Comparison of ENCODE assay signal across 8 cellular contexts in the genomic region with DNA sequence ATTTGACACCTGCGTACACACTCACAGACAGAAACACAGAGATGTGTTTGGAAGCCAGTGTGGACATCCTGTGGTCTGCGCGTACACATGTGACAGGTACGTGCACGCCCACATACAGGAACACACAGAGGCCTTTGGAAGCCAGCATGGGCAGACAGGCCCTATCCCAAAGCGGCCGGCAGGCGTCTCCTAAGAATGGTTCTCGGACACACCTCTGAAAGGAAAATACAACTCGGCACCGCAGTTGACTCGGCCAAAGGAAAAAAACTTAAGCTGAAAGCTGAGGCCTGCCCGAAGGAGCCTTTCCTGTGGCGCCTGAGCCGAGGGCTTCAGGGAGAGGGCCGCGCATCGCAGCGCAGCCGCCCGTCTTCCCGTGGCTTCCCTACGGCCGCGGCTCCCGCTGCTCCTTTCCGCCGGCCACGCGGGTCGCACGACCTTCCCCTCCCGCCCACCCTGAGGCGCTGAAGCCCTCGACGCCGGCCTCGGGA. TPM values are rescaled to one million over a fixed set of nuclear protein-coding genes. Genes with fewer than 3 reads are reported as not detected.
A peak's percentile ranks its signal among the peaks of the same experiment; 100 is the strongest.
DNase-seq lines count a peak whose midpoint lies in the region; ATAC-seq and TF ChIP-seq lines count a peak whose summit lies in the region.

No MANE protein-coding gene starts in this region.

- peaks cover 24% of the 10 kb centered on the region for H3K4me1 Mint-ChIP-seq in chondrocyte (ENCODE audit: low read depth)

- H3K27me3 ChIP-seq in WERI-Rb-1 (ENCODE audit: insufficient read depth, low read depth, severe bottlenecking) (no peaks in the 10 kb centered on the region), left lung (no peaks in the 10 kb centered on the region)

- TF ChIP-seq CTCF in HEK293 (tag by site-specific recombination; IDR thresholded peaks at IDR 0.05) = peak; percentile 43; the same call in 1 of the 2 replicates
- peak; percentile 54 for TF ChIP-seq CTCF in WERI-Rb-1 (IDR thresholded peaks at IDR 0.05; ENCODE audit: low read depth, low read length)
- peak; percentile 75 for TF ChIP-seq CTCF in chondrocyte (IDR thresholded peaks at IDR 0.05)
- TF ChIP-seq CTCF in left lung (IDR thresholded peaks at IDR 0.05) = peak; percentile 31 to 49

- no peaks in the 10 kb centered on the region for H3K9me3 Mint-ChIP-seq in chondrocyte (ENCODE audit: low read depth)

- CTCF ChIA-PET in HEK293 (lab: Yijun Ruan, JAX) = interaction anchor here (0.9 kb wide), 1 partner anchor 23 kb away, joined by 3 read pairs; no protein-coding TSS in a partner anchor

- H3K36me3 ChIP-seq in HEK293 (ENCODE audit: control insufficient read depth in 2 of 2, insufficient read depth in 1 of 2, low read length in 2 of 2) (peaks cover 8 to 58% of the 10 kb centered on the region in 2 experiments; a peak in 2 of 3 replicates), WERI-Rb-1 (peaks cover 31% of the 10 kb centered on the region), left lung (no peaks in the 10 kb centered on the region)

- no peaks in the 10 kb centered on the region for H3K36me3 Mint-ChIP-seq in chondrocyte (ENCODE audit: low read depth)

- intact Hi-C loops in left lung (cut with DNase I) = loop anchor here in 1 of 2 donors (10.0 kb wide), 1 partner anchor 213 kb away; no protein-coding TSS in a partner anchor

- H3K27me3 Mint-ChIP-seq in chondrocyte (ENCODE audit: low read depth) = no peaks in the 10 kb centered on the region

- peak overlapping the region; percentile 65 for H3K27ac Mint-ChIP-seq in chondrocyte (ENCODE audit: unreplicated experiment)

- peak overlapping the region; percentile 98 for H3K4me3 ChIP-seq in HEK293 (ENCODE audit: low read depth, low read length)
- peak overlapping the region; percentile 84 for H3K4me3 ChIP-seq in WERI-Rb-1 (ENCODE audit: low read depth, low read length)
- peak overlapping the region; percentile 67 to 99 for H3K4me3 ChIP-seq in left lung

- ATAC-seq in left lung (peak; percentile 46), HG02970 (IDR thresholded peaks at IDR 0.05; ENCODE audit: low FRiP score, unreplicated experiment) (no peak)

- H3K27ac ChIP-seq in HEK293 (ENCODE audit: extremely low read depth, low read depth, low read length) = no peak overlapping the region; the same call in 1 of the 2 replicates
- no peak overlapping the region for H3K27ac ChIP-seq in WERI-Rb-1
- peak overlapping the region; percentile 46 to 84 for H3K27ac ChIP-seq in left lung

- H3K4me1 ChIP-seq in HEK293 (ENCODE audit: control insufficient read depth, insufficient read depth, low read length) (peaks cover 5% of the 10 kb centered on the region), left lung (peaks cover 7 to 40% of the 10 kb centered on the region in 2 donors)

- H3K9me3 ChIP-seq in HEK293 (ENCODE audit: control insufficient read depth, insufficient read depth, low read depth, low read length) = no peaks in the 10 kb centered on the region
- no peaks in the 10 kb centered on the region for H3K9me3 ChIP-seq in WERI-Rb-1 (ENCODE audit: severe bottlenecking)
- no peaks in the 10 kb centered on the region for H3K9me3 ChIP-seq in left lung

- DNase-seq in GM03348 (ENCODE audit: low spot score) = peak; percentile 70
- peak; percentile 41 for DNase-seq in NCI-H1105 (lab: John Stamatoyannopoulos, UW)
- DNase-seq in WERI-Rb-1 = peak; percentile 81
- no peak for DNase-seq in chondrocyte (ENCODE audit: low spot score)
- peak; percentile 74 to 87 for DNase-seq in left lung
- DNase-seq in stimulated activated CD4-positive, alpha-beta T cell treated with anti-CD3 and anti-CD28 coated beads, Interleukin-2, amount 100 ng/mL, for 48 hours = peak; percentile 51 to 52

- POLR2A ChIA-PET in HEK293 (lab: Yijun Ruan, JAX) = interaction anchor here (1.2 to 2.6 kb wide), 3 partner anchors 9 to 42 kb away, joined by 3 to 29 read pairs (median 18); a partner anchor contains a TSS

- H3K4me3 Mint-ChIP-seq in chondrocyte (ENCODE audit: unreplicated experiment) = peak overlapping the region; percentile 71

TF ChIP-seq in HEK293, 187 proteins besides CTCF, POLR2A, EP300 and RAD21:
- TF ChIP-seq ZNF341 (tag by site-specific recombination; IDR thresholded peaks at IDR 0.05; ENCODE audit: low read depth) (no peak), REPIN1 (tag by site-specific recombination; IDR thresholded peaks at IDR 0.05; ENCODE audit: low read depth) (no peak), ZNF521 (tag by site-specific recombination; IDR thresholded peaks at IDR 0.05) (no peak), ZSCAN30 (tag by site-specific recombination; IDR thresholded peaks at IDR 0.05) (0 out of 2 replicates have a peak, but pooled peaks have one; percentile 14), GFI1B (tag by site-specific recombination; IDR thresholded peaks at IDR 0.05) (no peak), ZNF660 (tag by site-specific recombination; IDR thresholded peaks at IDR 0.05) (0 out of 2 replicates have a peak, but pooled peaks have one; percentile 26), ZNF292 (tag by site-specific recombination; IDR thresholded peaks at IDR 0.05; ENCODE audit: borderline replicate concordance, low read depth) (no peak), KLF7 (tag by site-specific recombination; IDR thresholded peaks at IDR 0.05; ENCODE audit: borderline replicate concordance) (no peak), OVOL3 (tag by site-specific recombination; IDR thresholded peaks at IDR 0.05) (no peak), SCRT1 (tag by site-specific recombination; IDR thresholded peaks at IDR 0.05; ENCODE audit: borderline replicate concordance) (no peak), ZNF140 (tag by site-specific recombination; IDR thresholded peaks at IDR 0.05) (no peak), ZNF311 (tag by site-specific recombination; IDR thresholded peaks at IDR 0.05; ENCODE audit: borderline replicate concordance) (no peak), KLF9 (tag by site-specific recombination; IDR thresholded peaks at IDR 0.05; ENCODE audit: low read depth) (peak; percentile 50; the same call in 1 of the 2 replicates), ZNF514 (tag by site-specific recombination; IDR thresholded peaks at IDR 0.05) (no peak)
- TF ChIP-seq, protein P1, sequence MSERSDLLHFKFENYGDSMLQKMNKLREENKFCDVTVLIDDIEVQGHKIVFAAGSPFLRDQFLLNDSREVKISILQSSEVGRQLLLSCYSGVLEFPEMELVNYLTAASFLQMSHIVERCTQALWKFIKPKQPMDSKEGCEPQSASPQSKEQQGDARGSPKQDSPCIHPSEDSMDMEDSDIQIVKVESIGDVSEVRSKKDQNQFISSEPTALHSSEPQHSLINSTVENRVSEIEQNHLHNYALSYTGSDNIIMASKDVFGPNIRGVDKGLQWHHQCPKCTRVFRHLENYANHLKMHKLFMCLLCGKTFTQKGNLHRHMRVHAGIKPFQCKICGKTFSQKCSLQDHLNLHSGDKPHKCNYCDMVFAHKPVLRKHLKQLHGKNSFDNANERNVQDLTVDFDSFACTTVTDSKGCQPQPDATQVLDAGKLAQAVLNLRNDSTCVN (tag by site-specific recombination; optimal IDR thresholded peaks at IDR 0.05) = peak; percentile 39
- TF ChIP-seq, protein P2, sequence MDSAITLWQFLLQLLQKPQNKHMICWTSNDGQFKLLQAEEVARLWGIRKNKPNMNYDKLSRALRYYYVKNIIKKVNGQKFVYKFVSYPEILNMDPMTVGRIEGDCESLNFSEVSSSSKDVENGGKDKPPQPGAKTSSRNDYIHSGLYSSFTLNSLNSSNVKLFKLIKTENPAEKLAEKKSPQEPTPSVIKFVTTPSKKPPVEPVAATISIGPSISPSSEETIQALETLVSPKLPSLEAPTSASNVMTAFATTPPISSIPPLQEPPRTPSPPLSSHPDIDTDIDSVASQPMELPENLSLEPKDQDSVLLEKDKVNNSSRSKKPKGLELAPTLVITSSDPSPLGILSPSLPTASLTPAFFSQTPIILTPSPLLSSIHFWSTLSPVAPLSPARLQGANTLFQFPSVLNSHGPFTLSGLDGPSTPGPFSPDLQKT (IDR thresholded peaks at IDR 0.05; ENCODE audit: borderline replicate concordance, low read depth, low read length) = no peak
- TF ChIP-seq, protein P3, sequence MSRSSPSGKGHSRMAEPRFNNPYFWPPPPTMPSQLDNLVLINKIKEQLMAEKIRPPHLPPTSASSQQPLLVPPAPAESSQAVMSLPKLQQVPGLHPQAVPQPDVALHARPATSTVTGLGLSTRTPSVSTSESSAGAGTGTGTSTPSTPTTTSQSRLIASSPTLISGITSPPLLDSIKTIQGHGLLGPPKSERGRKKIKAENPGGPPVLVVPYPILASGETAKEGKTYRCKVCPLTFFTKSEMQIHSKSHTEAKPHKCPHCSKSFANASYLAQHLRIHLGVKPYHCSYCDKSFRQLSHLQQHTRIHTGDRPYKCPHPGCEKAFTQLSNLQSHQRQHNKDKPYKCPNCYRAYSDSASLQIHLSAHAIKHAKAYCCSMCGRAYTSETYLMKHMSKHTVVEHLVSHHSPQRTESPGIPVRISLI (tag by site-specific recombination; IDR thresholded peaks at IDR 0.05) = no peak
- TF ChIP-seq, protein P4, sequence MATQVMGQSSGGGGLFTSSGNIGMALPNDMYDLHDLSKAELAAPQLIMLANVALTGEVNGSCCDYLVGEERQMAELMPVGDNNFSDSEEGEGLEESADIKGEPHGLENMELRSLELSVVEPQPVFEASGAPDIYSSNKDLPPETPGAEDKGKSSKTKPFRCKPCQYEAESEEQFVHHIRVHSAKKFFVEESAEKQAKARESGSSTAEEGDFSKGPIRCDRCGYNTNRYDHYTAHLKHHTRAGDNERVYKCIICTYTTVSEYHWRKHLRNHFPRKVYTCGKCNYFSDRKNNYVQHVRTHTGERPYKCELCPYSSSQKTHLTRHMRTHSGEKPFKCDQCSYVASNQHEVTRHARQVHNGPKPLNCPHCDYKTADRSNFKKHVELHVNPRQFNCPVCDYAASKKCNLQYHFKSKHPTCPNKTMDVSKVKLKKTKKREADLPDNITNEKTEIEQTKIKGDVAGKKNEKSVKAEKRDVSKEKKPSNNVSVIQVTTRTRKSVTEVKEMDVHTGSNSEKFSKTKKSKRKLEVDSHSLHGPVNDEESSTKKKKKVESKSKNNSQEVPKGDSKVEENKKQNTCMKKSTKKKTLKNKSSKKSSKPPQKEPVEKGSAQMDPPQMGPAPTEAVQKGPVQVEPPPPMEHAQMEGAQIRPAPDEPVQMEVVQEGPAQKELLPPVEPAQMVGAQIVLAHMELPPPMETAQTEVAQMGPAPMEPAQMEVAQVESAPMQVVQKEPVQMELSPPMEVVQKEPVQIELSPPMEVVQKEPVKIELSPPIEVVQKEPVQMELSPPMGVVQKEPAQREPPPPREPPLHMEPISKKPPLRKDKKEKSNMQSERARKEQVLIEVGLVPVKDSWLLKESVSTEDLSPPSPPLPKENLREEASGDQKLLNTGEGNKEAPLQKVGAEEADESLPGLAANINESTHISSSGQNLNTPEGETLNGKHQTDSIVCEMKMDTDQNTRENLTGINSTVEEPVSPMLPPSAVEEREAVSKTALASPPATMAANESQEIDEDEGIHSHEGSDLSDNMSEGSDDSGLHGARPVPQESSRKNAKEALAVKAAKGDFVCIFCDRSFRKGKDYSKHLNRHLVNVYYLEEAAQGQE (tag by site-specific recombination; IDR thresholded peaks at IDR 0.05) = no peak

RNA-seq across cellular contexts. Expression of a gene that starts 1.4 kb away (rescaled TPM):
- total RNA-seq in chondrocyte (11.7 to 15.4 TPM (median 11.7 TPM) in 3 replicates), left lung (10 to 100 TPM; 15.3 to 15.8 TPM)

RNA-seq across cellular contexts. Expression of a gene that starts 41.5 kb away (rescaled TPM):
- total RNA-seq in chondrocyte = 27.0 to 29.4 TPM (median 27.1 TPM) in 3 replicates
- total RNA-seq in left lung = 10 to 100 TPM; 51.0 to 68.5 TPM

Comparison
In these comparisons a context has a peak if more than half of its experiments do, and no peak if none do; other contexts are left out.
1. H3K27ac ChIP-seq: peak in left lung (2 of 2); none in HEK293 (single experiment) and WERI-Rb-1 (single experiment).
2. Peak in every context shown above with its lines, with median percentiles within 50 percentile points of each other: H3K4me3 ChIP-seq and CTCF ChIP-seq.